Comparison of ENCODE assay signal across 18 cellular contexts in the genomic region with DNA sequence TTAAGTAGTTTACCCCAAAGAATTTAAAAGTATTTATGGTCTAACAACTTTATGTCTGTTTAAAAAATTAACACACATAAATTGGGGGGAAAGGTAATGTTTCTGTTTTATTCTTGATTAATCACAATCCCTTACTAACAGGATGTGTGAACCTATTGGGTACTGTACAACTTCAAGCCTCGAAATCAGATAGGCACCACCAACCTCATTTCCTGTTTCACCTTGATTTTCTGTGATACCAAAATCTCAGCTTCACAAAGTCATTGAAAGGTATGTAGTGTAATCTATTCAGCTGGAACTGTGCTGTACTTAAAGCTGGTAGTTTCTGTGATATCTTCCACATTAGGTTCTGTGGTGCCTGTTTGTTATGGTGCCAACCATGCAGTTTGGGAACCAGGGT. TPM values are rescaled to one million over a fixed set of nuclear protein-coding genes. Genes with fewer than 3 reads are reported as not detected.
A peak's percentile ranks its signal among the peaks of the same experiment; 100 is the strongest.
DNase-seq lines count a peak whose midpoint lies in the region; ATAC-seq, FAIRE-seq and TF ChIP-seq lines count a peak whose summit lies in the region.
"Had no signal": no experiment of that assay in that cellular context is flagged by ENCODE, and none has a peak within 500 bp of the region (broad histone marks: within the 10 kb centered on the region; RNA-seq: fewer than 3 reads in every experiment).

No MANE protein-coding gene starts in this region.

- H3K4me3 Mint-ChIP-seq in activated naive CD4-positive, alpha-beta T cell treated with anti-CD3 and anti-CD28 coated beads, Interleukin-2, amount 50 U/mL, for 24 hours: peak overlapping the region; percentile 30
- no peak overlapping the region for H3K4me3 Mint-ChIP-seq in activated naive CD4-positive, alpha-beta T cell treated with anti-CD3 and anti-CD28 coated beads, Interleukin-2, amount 10 ng/mL, durations not matched to agents 7 days and 5 days
- H3K4me3 Mint-ChIP-seq in naive thymus-derived CD8-positive, alpha-beta T cell: peak overlapping the region in 3 of 10 donors; percentile 10 to 56 (median 48)

- DNase-seq in activated naive CD4-positive, alpha-beta T cell treated with anti-CD3 and anti-CD28 coated beads, Interleukin-2, amount 10 ng/mL, durations not matched to agents 7 days and 5 days: no peak
- no peak for DNase-seq in GM12892 (ENCODE audit: insufficient read length)
- peak; percentile 33 for DNase-seq in central memory CD4-positive, alpha-beta T cell
- DNase-seq in naive thymus-derived CD8-positive, alpha-beta T cell: peak in 2 of 10 donors; percentile 17 to 28
- no peak for DNase-seq in activated gamma-delta T cell (lab: John Stamatoyannopoulos, UW)
- no peak for DNase-seq in substantia nigra (lab: John Stamatoyannopoulos, UW)
- DNase-seq: 8988T, AML-193, DMS53, GM23248 had no signal

- H3K36me3 Mint-ChIP-seq in activated naive CD4-positive, alpha-beta T cell treated with anti-CD3 and anti-CD28 coated beads, Interleukin-2, amount 50 U/mL, for 24 hours: peaks cover 24% of the 10 kb centered on the region
- peaks cover 30% of the 10 kb centered on the region for H3K36me3 Mint-ChIP-seq in activated naive CD4-positive, alpha-beta T cell treated with anti-CD3 and anti-CD28 coated beads, Interleukin-2, amount 10 ng/mL, durations not matched to agents 7 days and 5 days
- H3K36me3 Mint-ChIP-seq in naive thymus-derived CD8-positive, alpha-beta T cell: peaks cover 6 to 40% (median 16%) of the 10 kb centered on the region in 3 donors

- H3K27ac Mint-ChIP-seq in activated naive CD4-positive, alpha-beta T cell treated with anti-CD3 and anti-CD28 coated beads, Interleukin-2, amount 50 U/mL, for 24 hours: no peak overlapping the region
- no peak overlapping the region for H3K27ac Mint-ChIP-seq in activated naive CD4-positive, alpha-beta T cell treated with anti-CD3 and anti-CD28 coated beads, Interleukin-2, amount 10 ng/mL, durations not matched to agents 7 days and 5 days
- peak overlapping the region in 6 of 10 donors; percentile 11 to 80 (median 54) for H3K27ac Mint-ChIP-seq in naive thymus-derived CD8-positive, alpha-beta T cell

- CTCF ChIA-PET in activated naive CD4-positive, alpha-beta T cell treated with anti-CD3 and anti-CD28 coated beads, Interleukin-2, amount 10 ng/mL, durations not matched to agents 7 days and 5 days (lab: Charles Lee): no interaction called here

- peak; percentile 53 for FAIRE-seq in GM12892 (lab: Jason Lieb, UNC)
- FAIRE-seq: GM19239, H54, K562 had no signal

- no peaks in the 10 kb centered on the region for H3K9me3 Mint-ChIP-seq in activated naive CD4-positive, alpha-beta T cell treated with anti-CD3 and anti-CD28 coated beads, Interleukin-2, amount 50 U/mL, for 24 hours
- peaks cover 4% of the 10 kb centered on the region for H3K9me3 Mint-ChIP-seq in activated naive CD4-positive, alpha-beta T cell treated with anti-CD3 and anti-CD28 coated beads, Interleukin-2, amount 10 ng/mL, durations not matched to agents 7 days and 5 days
- H3K9me3 Mint-ChIP-seq in naive thymus-derived CD8-positive, alpha-beta T cell: no peaks in the 10 kb centered on the region

- POLR2A ChIA-PET in naive thymus-derived CD8-positive, alpha-beta T cell (lab: Charles Lee): interaction anchor here (0.5 kb wide), 1 partner anchor 730 kb away, joined by 6 read pairs; no protein-coding TSS in a partner anchor

- no peak overlapping the region for H3K27ac ChIP-seq in substantia nigra (ENCODE audit: low read depth, low read length, poor library complexity, severe bottlenecking)
- H3K27ac ChIP-seq: BLaER1 treated with 17β-estradiol and CSF1 and Interleukin-3, amounts not matched to agents 10 nM and 100 nM; GM23248; HL-60 had no signal

- TF ChIP-seq POLR2A in GM12892 (IDR thresholded peaks at IDR 0.05; ENCODE audit: low read depth, low read length) (no peak), GM18505 (IDR thresholded peaks at IDR 0.05; ENCODE audit: borderline replicate concordance, extremely low read depth, insufficient read depth, insufficient read length) (no peak)

- ATAC-seq in naive thymus-derived CD8-positive, alpha-beta T cell: peak in 1 of 2 donors; percentile 11
- ATAC-seq in GM18505 (IDR thresholded peaks at IDR 0.05; ENCODE audit: unreplicated experiment): no peak
- ATAC-seq: HCT116, K562 had no signal

- H3K4me1 Mint-ChIP-seq in activated naive CD4-positive, alpha-beta T cell treated with anti-CD3 and anti-CD28 coated beads, Interleukin-2, amount 50 U/mL, for 24 hours: peaks cover 52% of the 10 kb centered on the region
- H3K4me1 Mint-ChIP-seq in activated naive CD4-positive, alpha-beta T cell treated with anti-CD3 and anti-CD28 coated beads, Interleukin-2, amount 10 ng/mL, durations not matched to agents 7 days and 5 days: peaks cover 42% of the 10 kb centered on the region
- H3K4me1 Mint-ChIP-seq in naive thymus-derived CD8-positive, alpha-beta T cell: peaks cover 24 to 56% (median 47%) of the 10 kb centered on the region in 4 donors

- no peaks in the 10 kb centered on the region for H3K27me3 Mint-ChIP-seq in activated naive CD4-positive, alpha-beta T cell treated with anti-CD3 and anti-CD28 coated beads, Interleukin-2, amount 50 U/mL, for 24 hours
- H3K27me3 Mint-ChIP-seq in activated naive CD4-positive, alpha-beta T cell treated with anti-CD3 and anti-CD28 coated beads, Interleukin-2, amount 10 ng/mL, durations not matched to agents 7 days and 5 days: no peaks in the 10 kb centered on the region
- H3K27me3 Mint-ChIP-seq in naive thymus-derived CD8-positive, alpha-beta T cell: peaks cover 0 to 2% (median 0%) of the 10 kb centered on the region in 5 donors

RNA-seq across cellular contexts. Expression of a gene that starts 4.0 kb away (rescaled TPM):
- polyA plus RNA-seq in GM12892 (2012; ENCODE audit: missing spikeins): 33.5 TPM
- total RNA-seq in naive thymus-derived CD8-positive, alpha-beta T cell: 10 to 100 TPM; 53.5 to 62.4 TPM
- 10 to 100 TPM; 37.4 to 78.1 (median 71.5) TPM for polyA plus RNA-seq in naive thymus-derived CD8-positive, alpha-beta T cell

RNA-seq across cellular contexts. Expression of a gene that starts 4.1 kb away (rescaled TPM):
- polyA plus RNA-seq in GM12892 (2012; ENCODE audit: missing spikeins): 26.3 TPM
- 10 to 100 TPM; 11.2 to 12.1 TPM for total RNA-seq in naive thymus-derived CD8-positive, alpha-beta T cell
- 10 to 100 TPM; 12.5 to 18.8 (median 13.7) TPM for polyA plus RNA-seq in naive thymus-derived CD8-positive, alpha-beta T cell

Comparison
In these comparisons a context has a peak if more than half of its experiments do, and no peak if none do; other contexts are left out.
1. H3K27ac Mint-ChIP-seq: peak in naive thymus-derived CD8-positive, alpha-beta T cell (6 of 10); none in activated naive CD4-positive, alpha-beta T cell treated with anti-CD3 and anti-CD28 coated beads, Interleukin-2, amount 50 U/mL, for 24 hours (single experiment) and activated naive CD4-positive, alpha-beta T cell treated with anti-CD3 and anti-CD28 coated beads, Interleukin-2, amount 10 ng/mL, durations not matched to agents 7 days and 5 days (single experiment).